Comparison of ENCODE assay signal across 25 cellular contexts in the genomic region with DNA sequence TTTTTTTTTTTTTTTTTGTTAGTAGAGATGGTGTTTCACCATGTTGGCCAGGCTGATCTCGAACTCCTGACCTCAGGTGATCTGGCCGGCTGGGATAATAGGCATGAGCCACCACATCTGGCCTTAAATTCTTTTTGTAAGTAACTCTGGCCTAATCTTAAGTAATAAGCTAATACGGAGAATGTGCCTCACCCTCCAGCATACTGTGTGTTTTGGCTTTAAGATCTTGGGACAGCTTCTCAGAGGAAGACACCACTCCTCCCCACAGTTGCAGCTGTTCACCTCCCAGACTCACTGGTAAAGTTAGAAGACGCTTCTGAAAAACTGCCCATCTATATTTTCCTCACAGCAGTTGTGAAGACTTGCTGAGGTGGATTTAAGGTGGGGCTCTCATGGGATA.
"Had no signal": no experiment of that assay in that cellular context is flagged by ENCODE, and none has a peak within 500 bp of the region (broad histone marks: within the 10 kb centered on the region; RNA-seq: fewer than 3 reads in every experiment).

No MANE protein-coding gene starts in this region.

- H3K36me3 ChIP-seq: pancreas, prostate gland, right lobe of liver, spleen, suprapubic skin, thoracic aorta, tibial artery, upper lobe of right lung had no signal

- H3K27me3 ChIP-seq: pancreas, right lobe of liver, spleen, suprapubic skin, tibial artery, upper lobe of right lung had no signal

- H3K4me3 ChIP-seq: lung, pancreas, prostate gland, right lobe of liver, spleen, suprapubic skin, thoracic aorta, tibial artery, upper lobe of right lung had no signal

- ATAC-seq: left lobe of liver; naive thymus-derived CD4-positive, alpha-beta T cell; natural killer cell treated with Interleukin-12 subunit alpha and Interleukin-12 subunit beta and Interleukin-15 and Interleukin-18, amount 100 ng/mL, for 72 hours; pancreas; right lobe of liver; stimulated activated effector memory CD8-positive, alpha-beta T cell treated with anti-CD3 and anti-CD28 coated beads, Interleukin-12 subunit alpha, Interleukin-12 subunit beta, amount 100 ng/mL, for 72 hours; upper lobe of right lung had no signal

- DNase-seq: hippocampal formation; kidney glomerular epithelial cell; left cardiac atrium; mesendoderm; naive thymus-derived CD4-positive, alpha-beta T cell; pancreas; posterior cingulate gyrus; retina; right lobe of liver; small intestine; spleen; stimulated activated CD4-positive, alpha-beta T cell treated with anti-CD3 and anti-CD28 coated beads, Interleukin-4, amount 100 ng/mL, for 24 hours; stimulated activated naive CD4-positive, alpha-beta T cell; tibial artery; trophoblast cell; upper lobe of right lung had no signal

- FAIRE-seq: keratinocyte, pancreas, small intestine, urothelium cell line had no signal

- H3K27ac ChIP-seq: pancreas, prostate gland, spleen, suprapubic skin, thoracic aorta, tibial artery, upper lobe of right lung had no signal

- H3K9me3 ChIP-seq: pancreas, prostate gland, right lobe of liver, suprapubic skin, thoracic aorta, tibial artery, upper lobe of right lung had no signal

- H3K4me1 ChIP-seq: pancreas, prostate gland, spleen, suprapubic skin, tibial artery, upper lobe of right lung had no signal
